ENCODE assay signal across 1 cellular context in genomic region chr15:24878153-24878552, GRCh38.
A peak's percentile ranks its signal among the peaks of the same experiment; 100 is the strongest.
TF ChIP-seq lines count a peak whose summit lies in the region.

No MANE protein-coding gene starts in this region.

TF ChIP-seq in HepG2, 621 proteins besides CTCF, POLR2A, EP300 and RAD21 (continued from another document and continues in another):
- TF ChIP-seq ZHX2 (IDR thresholded peaks at IDR 0.05; ENCODE audit: low read depth) (peak; percentile 57; the same call in 1 of the 2 replicates), ZHX2 (CRISPR knock-in tag; IDR thresholded peaks at IDR 0.05; ENCODE audit: borderline replicate concordance) (no peak), PHF20 (CRISPR knock-in tag; IDR thresholded peaks at IDR 0.05) (peak; percentile 95), POLR2G (IDR thresholded peaks at IDR 0.05; ENCODE audit: low read depth, low read length) (peak; percentile 81), AHR (CRISPR knock-in tag; IDR thresholded peaks at IDR 0.05) (peak; percentile 68; the same call in 1 of the 2 replicates), TFDP1 (CRISPR knock-in tag; IDR thresholded peaks at IDR 0.05; ENCODE audit: borderline replicate concordance) (peak; percentile 74; the same call in 1 of the 2 replicates), ZNF552 (CRISPR knock-in tag; IDR thresholded peaks at IDR 0.05; ENCODE audit: borderline replicate concordance) (no peak), ZBTB39 (CRISPR knock-in tag; IDR thresholded peaks at IDR 0.05) (no peak), KAT7 (CRISPR knock-in tag; IDR thresholded peaks at IDR 0.05; ENCODE audit: borderline replicate concordance) (peak; percentile 67; the same call in 1 of the 2 replicates), XRCC5 (optimal IDR thresholded peaks at IDR 0.05; ENCODE audit: low read length) (peak; percentile 36), KDM5B (CRISPR knock-in tag; IDR thresholded peaks at IDR 0.05; ENCODE audit: borderline replicate concordance) (peak; percentile 52; the same call in 1 of the 2 replicates), ZBTB10 (CRISPR knock-in tag; IDR thresholded peaks at IDR 0.05; ENCODE audit: borderline replicate concordance) (peak; percentile 100), ZNF841 (CRISPR knock-in tag; IDR thresholded peaks at IDR 0.05; ENCODE audit: borderline replicate concordance) (no peak), ZNF280B (CRISPR knock-in tag; IDR thresholded peaks at IDR 0.05; ENCODE audit: borderline replicate concordance) (peak; percentile 84; the same call in 1 of the 2 replicates), BORCS8-MEF2B (CRISPR knock-in tag; IDR thresholded peaks at IDR 0.05) (peak; percentile 61; the same call in 1 of the 2 replicates), FOSL2 (CRISPR knock-in tag; IDR thresholded peaks at IDR 0.05) (peak; percentile 39; the same call in 1 of the 2 replicates), DR1 (CRISPR knock-in tag; IDR thresholded peaks at IDR 0.05) (no peak), TGIF2 (CRISPR knock-in tag; IDR thresholded peaks at IDR 0.05) (peak; percentile 72), ATF7-NPFF (CRISPR knock-in tag; IDR thresholded peaks at IDR 0.05; ENCODE audit: low read depth) (peak; percentile 60; the same call in 1 of the 2 replicates), ZNF292 (CRISPR knock-in tag; IDR thresholded peaks at IDR 0.05; ENCODE audit: borderline replicate concordance, low read depth) (0 out of 2 replicates have a peak, but pooled peaks have one; percentile 58), ZNF430 (CRISPR knock-in tag; IDR thresholded peaks at IDR 0.05) (peak; percentile 71; the same call in 1 of the 2 replicates), ZNF558 (CRISPR knock-in tag; IDR thresholded peaks at IDR 0.05; ENCODE audit: borderline replicate concordance) (no peak), PLRG1 (conservative IDR thresholded peaks at IDR 0.05) (no peak), ARNTL (CRISPR knock-in tag; IDR thresholded peaks at IDR 0.05) (0 out of 2 replicates have a peak, but pooled peaks have one; percentile 24), ZNF331 (CRISPR knock-in tag; IDR thresholded peaks at IDR 0.05) (peak; percentile 81), NR2F1 (CRISPR knock-in tag; IDR thresholded peaks at IDR 0.05) (no peak), SALL1 (CRISPR knock-in tag; IDR thresholded peaks at IDR 0.05) (peak; percentile 88), SMAD3 (CRISPR knock-in tag; IDR thresholded peaks at IDR 0.05) (0 out of 2 replicates have a peak, but pooled peaks have one; percentile 46), ZSCAN5A (CRISPR knock-in tag; IDR thresholded peaks at IDR 0.05; ENCODE audit: borderline replicate concordance) (peak; percentile 61; the same call in 1 of the 2 replicates), MAX (IDR thresholded peaks at IDR 0.05) (peak; percentile 84), MIER3 (CRISPR knock-in tag; IDR thresholded peaks at IDR 0.05; ENCODE audit: borderline replicate concordance) (peak; percentile 52; the same call in 1 of the 2 replicates), ZNF563 (CRISPR knock-in tag; IDR thresholded peaks at IDR 0.05) (0 out of 2 replicates have a peak, but pooled peaks have one; percentile 34), MEIS2 (CRISPR knock-in tag; IDR thresholded peaks at IDR 0.05) (no peak), ZFP36 (IDR thresholded peaks at IDR 0.05; ENCODE audit: borderline replicate concordance, low read depth, low read length, partially characterized antibody) (no peak), ZFP62 (CRISPR knock-in tag; IDR thresholded peaks at IDR 0.05) (no peak), ARID5B (CRISPR knock-in tag; IDR thresholded peaks at IDR 0.05) (peak; percentile 59)
